ENCODE assay signal across 1 cellular context in genomic region chr5:149549461-149550266, GRCh38.
TF ChIP-seq lines count a peak whose summit lies in the region.

No MANE protein-coding gene starts in this region.

TF ChIP-seq in HepG2, 621 proteins besides CTCF, POLR2A, EP300 and RAD21 (continued from another document and continues in another):
- TF ChIP-seq ZXDC (CRISPR knock-in tag; IDR thresholded peaks at IDR 0.05) = no peak
- TF ChIP-seq, protein P1, sequence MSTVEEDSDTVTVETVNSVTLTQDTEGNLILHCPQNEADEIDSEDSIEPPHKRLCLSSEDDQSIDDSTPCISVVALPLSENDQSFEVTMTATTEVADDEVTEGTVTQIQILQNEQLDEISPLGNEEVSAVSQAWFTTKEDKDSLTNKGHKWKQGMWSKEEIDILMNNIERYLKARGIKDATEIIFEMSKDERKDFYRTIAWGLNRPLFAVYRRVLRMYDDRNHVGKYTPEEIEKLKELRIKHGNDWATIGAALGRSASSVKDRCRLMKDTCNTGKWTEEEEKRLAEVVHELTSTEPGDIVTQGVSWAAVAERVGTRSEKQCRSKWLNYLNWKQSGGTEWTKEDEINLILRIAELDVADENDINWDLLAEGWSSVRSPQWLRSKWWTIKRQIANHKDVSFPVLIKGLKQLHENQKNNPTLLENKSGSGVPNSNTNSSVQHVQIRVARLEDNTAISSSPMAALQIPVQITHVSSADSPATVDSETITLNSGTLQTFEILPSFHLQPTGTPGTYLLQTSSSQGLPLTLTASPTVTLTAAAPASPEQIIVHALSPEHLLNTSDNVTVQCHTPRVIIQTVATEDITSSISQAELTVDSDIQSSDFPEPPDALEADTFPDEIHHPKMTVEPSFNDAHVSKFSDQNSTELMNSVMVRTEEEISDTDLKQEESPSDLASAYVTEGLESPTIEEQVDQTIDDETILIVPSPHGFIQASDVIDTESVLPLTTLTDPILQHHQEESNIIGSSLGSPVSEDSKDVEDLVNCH (CRISPR knock-in tag; IDR thresholded peaks at IDR 0.05) = no peak
- TF ChIP-seq ZNF256 (CRISPR knock-in tag; conservative IDR thresholded peaks at IDR 0.05) = no peak
- TF ChIP-seq, protein P2, sequence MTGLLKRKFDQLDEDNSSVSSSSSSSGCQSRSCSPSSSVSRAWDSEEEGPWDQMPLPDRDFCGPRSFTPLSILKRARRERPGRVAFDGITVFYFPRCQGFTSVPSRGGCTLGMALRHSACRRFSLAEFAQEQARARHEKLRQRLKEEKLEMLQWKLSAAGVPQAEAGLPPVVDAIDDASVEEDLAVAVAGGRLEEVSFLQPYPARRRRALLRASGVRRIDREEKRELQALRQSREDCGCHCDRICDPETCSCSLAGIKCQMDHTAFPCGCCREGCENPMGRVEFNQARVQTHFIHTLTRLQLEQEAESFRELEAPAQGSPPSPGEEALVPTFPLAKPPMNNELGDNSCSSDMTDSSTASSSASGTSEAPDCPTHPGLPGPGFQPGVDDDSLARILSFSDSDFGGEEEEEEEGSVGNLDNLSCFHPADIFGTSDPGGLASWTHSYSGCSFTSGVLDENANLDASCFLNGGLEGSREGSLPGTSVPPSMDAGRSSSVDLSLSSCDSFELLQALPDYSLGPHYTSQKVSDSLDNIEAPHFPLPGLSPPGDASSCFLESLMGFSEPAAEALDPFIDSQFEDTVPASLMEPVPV (CRISPR knock-in tag; IDR thresholded peaks at IDR 0.05) = no peak
- TF ChIP-seq ZBTB40 (IDR thresholded peaks at IDR 0.05) = no peak
- no peak for TF ChIP-seq ZBTB40 (CRISPR knock-in tag; IDR thresholded peaks at IDR 0.05)
- TF ChIP-seq ZNF747 (CRISPR knock-in tag; IDR thresholded peaks at IDR 0.05; ENCODE audit: borderline replicate concordance) = no peak; the same call in 1 of the 2 replicates
- no peak for TF ChIP-seq RFXANK (CRISPR knock-in tag; IDR thresholded peaks at IDR 0.05)
- TF ChIP-seq GABPB1 (CRISPR knock-in tag; IDR thresholded peaks at IDR 0.05) = no peak
- TF ChIP-seq ATF7-NPFF (CRISPR knock-in tag; IDR thresholded peaks at IDR 0.05; ENCODE audit: low read depth) = no peak
- no peak for TF ChIP-seq POLR2G (IDR thresholded peaks at IDR 0.05; ENCODE audit: low read depth, low read length)
- TF ChIP-seq HNRNPUL1 (IDR thresholded peaks at IDR 0.05; ENCODE audit: low read depth, low read length) = no peak
- TF ChIP-seq SMAD1 (CRISPR knock-in tag; IDR thresholded peaks at IDR 0.05; ENCODE audit: borderline replicate concordance, low read depth) = no peak
- TF ChIP-seq FOXO4 (CRISPR knock-in tag; conservative IDR thresholded peaks at IDR 0.05) = no peak
- no peak for TF ChIP-seq DNMT1 (CRISPR knock-in tag; IDR thresholded peaks at IDR 0.05)
- TF ChIP-seq, protein P3, sequence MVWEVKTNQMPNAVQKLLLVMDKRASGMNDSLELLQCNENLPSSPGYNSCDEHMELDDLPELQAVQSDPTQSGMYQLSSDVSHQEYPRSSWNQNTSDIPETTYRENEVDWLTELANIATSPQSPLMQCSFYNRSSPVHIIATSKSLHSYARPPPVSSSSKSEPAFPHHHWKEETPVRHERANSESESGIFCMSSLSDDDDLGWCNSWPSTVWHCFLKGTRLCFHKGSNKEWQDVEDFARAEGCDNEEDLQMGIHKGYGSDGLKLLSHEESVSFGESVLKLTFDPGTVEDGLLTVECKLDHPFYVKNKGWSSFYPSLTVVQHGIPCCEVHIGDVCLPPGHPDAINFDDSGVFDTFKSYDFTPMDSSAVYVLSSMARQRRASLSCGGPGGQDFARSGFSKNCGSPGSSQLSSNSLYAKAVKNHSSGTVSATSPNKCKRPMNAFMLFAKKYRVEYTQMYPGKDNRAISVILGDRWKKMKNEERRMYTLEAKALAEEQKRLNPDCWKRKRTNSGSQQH (CRISPR knock-in tag; IDR thresholded peaks at IDR 0.05; ENCODE audit: low read depth) = 0 out of 2 replicates have a peak, but pooled peaks have one; percentile 29
- no peak for TF ChIP-seq GLI4 (CRISPR knock-in tag; IDR thresholded peaks at IDR 0.05; ENCODE audit: borderline replicate concordance)
- TF ChIP-seq PAX8 (CRISPR knock-in tag; IDR thresholded peaks at IDR 0.05; ENCODE audit: borderline replicate concordance) = no peak
- TF ChIP-seq, protein P4, sequence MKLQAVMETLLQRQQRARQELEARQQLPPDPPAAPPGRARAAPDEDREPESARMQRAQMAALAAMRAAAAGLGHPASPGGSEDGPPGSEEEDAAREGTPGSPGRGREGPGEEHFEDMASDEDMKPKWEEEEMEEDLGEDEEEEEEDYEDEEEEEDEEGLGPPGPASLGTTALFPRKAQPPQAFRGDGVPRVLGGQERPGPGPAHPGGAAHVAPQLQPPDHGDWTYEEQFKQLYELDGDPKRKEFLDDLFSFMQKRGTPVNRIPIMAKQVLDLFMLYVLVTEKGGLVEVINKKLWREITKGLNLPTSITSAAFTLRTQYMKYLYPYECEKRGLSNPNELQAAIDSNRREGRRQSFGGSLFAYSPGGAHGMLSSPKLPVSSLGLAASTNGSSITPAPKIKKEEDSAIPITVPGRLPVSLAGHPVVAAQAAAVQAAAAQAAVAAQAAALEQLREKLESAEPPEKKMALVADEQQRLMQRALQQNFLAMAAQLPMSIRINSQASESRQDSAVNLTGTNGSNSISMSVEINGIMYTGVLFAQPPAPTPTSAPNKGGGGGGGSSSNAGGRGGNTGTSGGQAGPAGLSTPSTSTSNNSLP (IDR thresholded peaks at IDR 0.05; ENCODE audit: low read depth, low read length) = no peak
- no peak for TF ChIP-seq ZNF367 (CRISPR knock-in tag; IDR thresholded peaks at IDR 0.05; ENCODE audit: borderline replicate concordance)
- no peak for TF ChIP-seq ZNF780A (CRISPR knock-in tag; IDR thresholded peaks at IDR 0.05)
- TF ChIP-seq ZNF781 (CRISPR knock-in tag; IDR thresholded peaks at IDR 0.05; ENCODE audit: borderline replicate concordance, not compliant biosample characterization) = no peak
- TF ChIP-seq, protein P5, sequence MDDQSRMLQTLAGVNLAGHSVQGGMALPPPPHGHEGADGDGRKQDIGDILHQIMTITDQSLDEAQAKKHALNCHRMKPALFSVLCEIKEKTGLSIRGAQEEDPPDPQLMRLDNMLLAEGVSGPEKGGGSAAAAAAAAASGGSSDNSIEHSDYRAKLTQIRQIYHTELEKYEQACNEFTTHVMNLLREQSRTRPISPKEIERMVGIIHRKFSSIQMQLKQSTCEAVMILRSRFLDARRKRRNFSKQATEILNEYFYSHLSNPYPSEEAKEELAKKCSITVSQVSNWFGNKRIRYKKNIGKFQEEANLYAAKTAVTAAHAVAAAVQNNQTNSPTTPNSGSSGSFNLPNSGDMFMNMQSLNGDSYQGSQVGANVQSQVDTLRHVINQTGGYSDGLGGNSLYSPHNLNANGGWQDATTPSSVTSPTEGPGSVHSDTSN (CRISPR knock-in tag; IDR thresholded peaks at IDR 0.05; ENCODE audit: borderline replicate concordance) = no peak
- no peak for TF ChIP-seq PAWR (CRISPR knock-in tag; IDR thresholded peaks at IDR 0.05; ENCODE audit: borderline replicate concordance)
- TF ChIP-seq ZNF672 (CRISPR knock-in tag; IDR thresholded peaks at IDR 0.05) = no peak
- TF ChIP-seq BHLHE40 (IDR thresholded peaks at IDR 0.05; ENCODE audit: low read length) = peak; percentile 44; the same call in 1 of the 2 replicates
- TF ChIP-seq, protein P6, sequence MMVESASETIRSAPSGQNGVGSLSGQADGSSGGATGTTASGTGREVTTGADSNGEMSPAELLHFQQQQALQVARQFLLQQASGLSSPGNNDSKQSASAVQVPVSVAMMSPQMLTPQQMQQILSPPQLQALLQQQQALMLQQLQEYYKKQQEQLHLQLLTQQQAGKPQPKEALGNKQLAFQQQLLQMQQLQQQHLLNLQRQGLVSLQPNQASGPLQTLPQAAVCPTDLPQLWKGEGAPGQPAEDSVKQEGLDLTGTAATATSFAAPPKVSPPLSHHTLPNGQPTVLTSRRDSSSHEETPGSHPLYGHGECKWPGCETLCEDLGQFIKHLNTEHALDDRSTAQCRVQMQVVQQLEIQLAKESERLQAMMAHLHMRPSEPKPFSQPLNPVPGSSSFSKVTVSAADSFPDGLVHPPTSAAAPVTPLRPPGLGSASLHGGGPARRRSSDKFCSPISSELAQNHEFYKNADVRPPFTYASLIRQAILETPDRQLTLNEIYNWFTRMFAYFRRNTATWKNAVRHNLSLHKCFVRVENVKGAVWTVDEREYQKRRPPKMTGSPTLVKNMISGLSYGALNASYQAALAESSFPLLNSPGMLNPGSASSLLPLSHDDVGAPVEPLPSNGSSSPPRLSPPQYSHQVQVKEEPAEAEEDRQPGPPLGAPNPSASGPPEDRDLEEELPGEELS (CRISPR knock-in tag; IDR thresholded peaks at IDR 0.05) = no peak
- peak; percentile 64; the same call in 1 of the 3 replicates for TF ChIP-seq MXI1 (IDR thresholded peaks at IDR 0.05; ENCODE audit: borderline replicate concordance, low read depth, low read length)
- TF ChIP-seq GTF2F1 (IDR thresholded peaks at IDR 0.05; ENCODE audit: low read length) = no peak
- TF ChIP-seq EZH2 (conservative IDR thresholded peaks at IDR 0.05; ENCODE audit: low read depth, low read length) = no peak
- no peak for TF ChIP-seq SMC3 (IDR thresholded peaks at IDR 0.05; ENCODE audit: low read length)
- no peak for TF ChIP-seq MXD4 (CRISPR knock-in tag; IDR thresholded peaks at IDR 0.05)
- no peak for TF ChIP-seq ZNF329 (CRISPR knock-in tag; IDR thresholded peaks at IDR 0.05; ENCODE audit: low read depth)
- TF ChIP-seq TCF7L2 (IDR thresholded peaks at IDR 0.05; ENCODE audit: low read depth, low read length) = no peak
